17 cellular contexts compared by ENCODE assay signal in the genomic region with DNA sequence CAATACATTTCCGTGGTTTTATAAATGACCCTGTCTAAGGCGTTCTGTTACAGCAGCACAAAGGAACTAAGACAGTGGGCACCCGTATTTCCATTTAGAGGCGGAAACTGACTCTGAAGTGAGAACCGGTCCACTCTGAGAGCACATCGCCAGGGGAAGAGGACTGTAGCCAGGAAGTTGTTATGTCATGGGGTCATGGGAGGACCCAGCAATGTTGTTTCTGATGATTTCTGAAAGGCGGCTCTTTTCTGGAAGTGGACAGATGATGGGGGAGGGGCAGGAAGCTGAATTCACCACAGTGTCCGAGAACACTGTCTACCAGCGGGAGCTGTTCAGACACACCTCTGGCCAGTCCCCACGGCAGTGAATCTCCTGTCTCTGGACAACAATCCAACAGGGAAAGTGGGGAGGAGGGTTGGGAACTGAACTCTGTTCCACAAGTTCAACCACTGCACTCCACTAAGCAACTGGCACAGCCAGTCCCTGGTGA. TPM values are rescaled to one million over a fixed set of nuclear protein-coding genes. Genes with fewer than 3 reads are reported as not detected.
A peak's percentile ranks its signal among the peaks of the same experiment; 100 is the strongest.
DNase-seq lines count a peak whose midpoint lies in the region; ATAC-seq and TF ChIP-seq lines count a peak whose summit lies in the region.
"Had no signal": no experiment of that assay in that cellular context is flagged by ENCODE, and none has a peak within 500 bp of the region (broad histone marks: within the 10 kb centered on the region; RNA-seq: fewer than 3 reads in every experiment).

No MANE protein-coding gene starts in this region.

- peaks cover 27% of the 10 kb centered on the region for H3K4me1 Mint-ChIP-seq in activated naive CD4-positive, alpha-beta T cell treated with anti-CD3 and anti-CD28 coated beads, Interleukin-2, amount 50 U/mL, for 24 hours

- H3K4me2 ChIP-seq in neuronal stem cell (ENCODE audit: insufficient read depth, low read length, poor library complexity, severe bottlenecking), result no peak overlapping the region

- H2AK5ac ChIP-seq in neuronal stem cell (ENCODE audit: low read depth, low read length), result no peak overlapping the region

- H3K79me1 ChIP-seq in neuronal stem cell (ENCODE audit: low read depth, low read length), result no peaks in the 10 kb centered on the region

- no peak overlapping the region for H3K4me3 ChIP-seq in neuronal stem cell (ENCODE audit: low read length in 2 of 2)
- H3K4me3 ChIP-seq in upper lobe of right lung, result no peak overlapping the region
- no peak overlapping the region for H3K4me3 ChIP-seq in coronary artery

- H3K27ac ChIP-seq in neuronal stem cell (replicated peaks; ENCODE audit: low read length) (no peak overlapping the region), upper lobe of right lung (peak overlapping the region; percentile 63), coronary artery (peak overlapping the region in 1 of 2 donors; percentile 84)

- H2BK15ac ChIP-seq in neuronal stem cell (ENCODE audit: low read length), result no peak overlapping the region

- H3K14ac ChIP-seq in neuronal stem cell (ENCODE audit: low read length), result no peak overlapping the region

- no peaks in the 10 kb centered on the region for H3K9me3 ChIP-seq in neuronal stem cell (replicated peaks in 1 of 2; ENCODE audit: control insufficient read depth in 2 of 2, insufficient read depth in 1 of 2, low read depth in 1 of 2, low read length in 2 of 2)
- no peaks in the 10 kb centered on the region for H3K9me3 ChIP-seq in upper lobe of right lung

- peaks cover 4% of the 10 kb centered on the region for H3K27me3 Mint-ChIP-seq in activated naive CD4-positive, alpha-beta T cell treated with anti-CD3 and anti-CD28 coated beads, Interleukin-2, amount 50 U/mL, for 24 hours

- H2AFZ ChIP-seq in neuronal stem cell (ENCODE audit: low read length), result peak overlapping the region; percentile 71

- H3K4me1 ChIP-seq in neuronal stem cell (ENCODE audit: control insufficient read depth in 2 of 2, insufficient read depth in 1 of 2, low read depth in 1 of 2, low read length in 2 of 2) (peaks cover 8 to 9% of the 10 kb centered on the region in 2 donors), upper lobe of right lung (peaks cover 30% of the 10 kb centered on the region)

- H3K9me3 Mint-ChIP-seq in activated naive CD4-positive, alpha-beta T cell treated with anti-CD3 and anti-CD28 coated beads, Interleukin-2, amount 50 U/mL, for 24 hours, result no peaks in the 10 kb centered on the region
- no peaks in the 10 kb centered on the region for H3K9me3 Mint-ChIP-seq in activated naive CD4-positive, alpha-beta T cell treated with anti-CD3 and anti-CD28 coated beads, Interleukin-2, amount 50 U/mL, for 72 hours

- WGBS in neuronal stem cell (ENCODE audit: extremely low coverage in 2 of 2, insufficient read length in 2 of 2, insufficient replicate concordance in 1 of 2), 2 donors, result no CpG with 5 or more reads among the region's 10 CpGs

- no peak overlapping the region for H3K18ac ChIP-seq in neuronal stem cell (ENCODE audit: low read length)

- H3K9ac ChIP-seq in neuronal stem cell (ENCODE audit: low read depth, low read length, poor library complexity), result no peak overlapping the region

- ATAC-seq in activated naive CD4-positive, alpha-beta T cell treated with anti-CD3 and anti-CD28 coated beads, Interleukin-2, amount 50 U/mL, for 72 hours, result no peak
- peak; percentile 12 for ATAC-seq in left ventricle myocardium superior
- ATAC-seq in upper lobe of right lung, result peak; percentile 58
- ATAC-seq: esophagus mucosa had no signal

- peaks cover 4 to 33% (median 31%) of the 10 kb centered on the region in 3 experiments for H3K27me3 ChIP-seq in neuronal stem cell (ENCODE audit: control insufficient read depth in 3 of 3, insufficient read depth in 3 of 3, low read depth in 1 of 3, low read length in 3 of 3)
- H3K27me3 ChIP-seq in upper lobe of right lung, result no peaks in the 10 kb centered on the region

- no peak overlapping the region for H3K4ac ChIP-seq in neuronal stem cell (ENCODE audit: low read length)

- no peak overlapping the region for H4K91ac ChIP-seq in neuronal stem cell (ENCODE audit: low read depth, low read length, poor library complexity)

- peaks cover 1% of the 10 kb centered on the region for H3K36me3 Mint-ChIP-seq in activated naive CD4-positive, alpha-beta T cell treated with anti-CD3 and anti-CD28 coated beads, Interleukin-2, amount 50 U/mL, for 24 hours
- H3K36me3 Mint-ChIP-seq in activated naive CD4-positive, alpha-beta T cell treated with anti-CD3 and anti-CD28 coated beads, Interleukin-2, amount 50 U/mL, for 72 hours, result no peaks in the 10 kb centered on the region

- H3K36me3 ChIP-seq in neuronal stem cell (replicated peaks in 1 of 2; ENCODE audit: control insufficient read depth in 2 of 2, insufficient read depth in 2 of 2, low read length in 2 of 2) (peaks cover 0 to 6% of the 10 kb centered on the region in 2 donors), upper lobe of right lung (no peaks in the 10 kb centered on the region)

- H3K23ac ChIP-seq in neuronal stem cell (ENCODE audit: low read depth, low read length, poor library complexity), result no peak overlapping the region

- no peak overlapping the region for H2BK12ac ChIP-seq in neuronal stem cell (ENCODE audit: low read length)

- TF ChIP-seq CTCF in upper lobe of right lung (IDR thresholded peaks at IDR 0.05) (no peak), coronary artery (IDR thresholded peaks at IDR 0.05) (no peak), GM10266 (IDR thresholded peaks at IDR 0.05; ENCODE audit: control insufficient read depth, insufficient read depth, low read depth, missing control alignments) (no peak)

- no peak overlapping the region for H4K8ac ChIP-seq in neuronal stem cell (ENCODE audit: low read depth, low read length)

- H3K4me3 Mint-ChIP-seq in activated naive CD4-positive, alpha-beta T cell treated with anti-CD3 and anti-CD28 coated beads, Interleukin-2, amount 50 U/mL, for 24 hours, result peak overlapping the region; percentile 11

- intact Hi-C loops in left ventricle myocardium superior (cut with micrococcal nuclease), result no loop called here
- intact Hi-C loops in upper lobe of right lung (cut with DNase I), result no loop called here

- H2BK5ac ChIP-seq in neuronal stem cell (ENCODE audit: low read length), result no peak overlapping the region

- H2BK120ac ChIP-seq in neuronal stem cell (ENCODE audit: low read depth, low read length), result no peak overlapping the region

- no peak overlapping the region for H3K27ac Mint-ChIP-seq in activated naive CD4-positive, alpha-beta T cell treated with anti-CD3 and anti-CD28 coated beads, Interleukin-2, amount 50 U/mL, for 24 hours
- no peak overlapping the region for H3K27ac Mint-ChIP-seq in activated naive CD4-positive, alpha-beta T cell treated with anti-CD3 and anti-CD28 coated beads, Interleukin-2, amount 50 U/mL, for 72 hours

- no peak for DNase-seq in activated naive CD4-positive, alpha-beta T cell treated with anti-CD3 and anti-CD28 coated beads, Interleukin-2, amount 50 U/mL, for 72 hours (ENCODE audit: low spot score in 2 of 2)
- peak; percentile 40 for DNase-seq in left ventricle myocardium superior
- DNase-seq in neuronal stem cell (ENCODE audit: low spot score), result no peak
- peak; percentile 55 for DNase-seq in upper lobe of right lung
- DNase-seq in coronary artery (ENCODE audit: low spot score), result no peak
- no peak for DNase-seq in GM10266 (ENCODE audit: extremely low spot score)
- DNase-seq in GM19238 (ENCODE audit: insufficient read length, low spot score), result no peak
- DNase-seq: 8988T; activated CD8-positive, alpha-beta memory T cell treated with anti-CD3 and anti-CD28 coated beads for 24 hours; activated naive CD4-positive, alpha-beta T cell treated with Interleukin-2 at 50 U/mL for 16 hours; SIG-M5; stimulated activated CD4-positive, alpha-beta T cell treated with anti-CD3 and anti-CD28 coated beads, Interleukin-4, amount 100 ng/mL, for 4 hours; stimulated activated naive CD4-positive, alpha-beta T cell treated with Interleukin-2 at 50 U/mL for 16 hours had no signal

RNA-seq across cellular contexts. Expression of a gene that starts 2.1 kb away (rescaled TPM):
- 100 to 1,000 TPM; 190 to 193 TPM for total RNA-seq in activated naive CD4-positive, alpha-beta T cell treated with anti-CD3 and anti-CD28 coated beads, Interleukin-2, amount 50 U/mL, for 72 hours
- total RNA-seq in left ventricle myocardium superior (101 TPM), upper lobe of right lung (178 TPM)
- polyA plus RNA-seq in neuronal stem cell (2013, experiment 1 of 2), result 30.3 TPM
- 33.9 TPM for polyA plus RNA-seq in neuronal stem cell (2013, experiment 2 of 2)

RNA-seq across cellular contexts. Expression of a gene that starts 34.7 kb away (rescaled TPM):
- under 1 TPM in 1 of 2 donors, not detected in 1; 0.88 TPM for total RNA-seq in activated naive CD4-positive, alpha-beta T cell treated with anti-CD3 and anti-CD28 coated beads, Interleukin-2, amount 50 U/mL, for 72 hours
- 3.2 TPM for total RNA-seq in left ventricle myocardium superior
- polyA plus RNA-seq in neuronal stem cell (2013, experiment 1 of 2), result 0.15 TPM
- not detected for polyA plus RNA-seq in neuronal stem cell (2013, experiment 2 of 2)
- 50.9 TPM for total RNA-seq in upper lobe of right lung

RNA-seq across cellular contexts. Expression of a gene that starts 58.9 kb away (rescaled TPM):
- total RNA-seq in activated naive CD4-positive, alpha-beta T cell treated with anti-CD3 and anti-CD28 coated beads, Interleukin-2, amount 50 U/mL, for 72 hours, result not detected
- total RNA-seq in left ventricle myocardium superior (not detected), upper lobe of right lung (not detected)
- not detected for polyA plus RNA-seq in neuronal stem cell (2013, experiment 1 of 2)
- not detected for polyA plus RNA-seq in neuronal stem cell (2013, experiment 2 of 2)
- total RNA-seq: esophagus mucosa, M059J, mesenteric fat pad had no signal

Comparison
In these comparisons a context has a peak if more than half of its experiments do, and no peak if none do; other contexts are left out.
1. ATAC-seq: peak in left ventricle myocardium superior (single experiment) and upper lobe of right lung (single experiment); none in activated naive CD4-positive, alpha-beta T cell treated with anti-CD3 and anti-CD28 coated beads, Interleukin-2, amount 50 U/mL, for 72 hours (0 of 2).
2. DNase-seq: peak in left ventricle myocardium superior (single experiment) and upper lobe of right lung (single experiment); none in activated naive CD4-positive, alpha-beta T cell treated with anti-CD3 and anti-CD28 coated beads, Interleukin-2, amount 50 U/mL, for 72 hours (0 of 2), neuronal stem cell (single experiment), coronary artery (single experiment), GM10266 (single experiment) and GM19238 (single experiment).
3. RNA of a gene that starts 34.7 kb away (total RNA-seq): 50.9 TPM in upper lobe of right lung (single experiment); 3.2 TPM in left ventricle myocardium superior (single experiment) and 0.88 TPM in activated naive CD4-positive, alpha-beta T cell treated with anti-CD3 and anti-CD28 coated beads, Interleukin-2, amount 50 U/mL, for 72 hours; every median in the first group is over 10 times any median in the second.